ENCODE assay signal across 1 cellular context in the genomic region with DNA sequence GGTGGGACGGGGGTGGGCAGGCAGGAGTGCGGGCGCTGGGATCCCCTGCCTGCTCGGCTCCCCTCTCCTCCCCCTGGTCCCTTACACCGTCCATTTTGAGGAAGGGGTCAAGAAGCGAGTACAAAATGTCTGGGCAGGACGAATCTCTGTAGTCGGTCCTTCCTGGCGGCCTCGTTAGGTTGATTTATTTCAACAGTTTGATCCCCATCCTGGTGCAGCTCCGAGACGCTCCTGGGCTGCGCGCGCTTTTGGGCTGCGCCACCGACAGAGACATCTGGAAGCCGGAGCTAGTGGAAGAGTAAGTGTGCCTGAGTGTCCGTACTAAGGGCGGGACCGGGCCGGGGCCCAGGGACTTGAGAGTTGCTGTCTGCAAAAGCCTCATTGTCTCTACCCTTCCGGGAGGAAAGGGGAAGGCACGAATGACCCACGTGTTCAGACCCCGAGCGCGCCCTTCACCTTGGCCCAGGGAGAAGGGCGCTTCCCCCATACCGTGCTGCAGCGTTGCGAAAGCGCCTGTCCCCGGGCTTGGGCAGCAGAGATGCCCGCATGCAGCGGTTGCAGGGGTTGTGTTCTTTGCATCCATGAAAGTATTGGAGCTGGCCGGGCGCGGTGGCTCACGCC.
TF ChIP-seq lines count a peak whose summit lies in the region.

No MANE protein-coding gene starts in this region.

TF ChIP-seq in HepG2, 621 proteins besides CTCF, POLR2A, EP300 and RAD21 (continued from another document and continues in another):
- TF ChIP-seq ERF (CRISPR knock-in tag; IDR thresholded peaks at IDR 0.05) (no peak), ZNF713 (CRISPR knock-in tag; IDR thresholded peaks at IDR 0.05) (no peak), ZNF34 (CRISPR knock-in tag; IDR thresholded peaks at IDR 0.05; ENCODE audit: borderline replicate concordance) (no peak), FOXK2 (IDR thresholded peaks at IDR 0.05) (no peak), REPIN1 (CRISPR knock-in tag; IDR thresholded peaks at IDR 0.05; ENCODE audit: borderline replicate concordance, low read depth) (no peak), NFRKB (IDR thresholded peaks at IDR 0.05) (no peak), CSRNP1 (CRISPR knock-in tag; IDR thresholded peaks at IDR 0.05) (no peak; the same call in 1 of the 2 replicates), CEBPZ (IDR thresholded peaks at IDR 0.05; ENCODE audit: low read length) (no peak), EHMT2 (IDR thresholded peaks at IDR 0.05; ENCODE audit: borderline replicate concordance, low read depth, low read length) (no peak), SMAD1 (CRISPR knock-in tag; IDR thresholded peaks at IDR 0.05; ENCODE audit: borderline replicate concordance, low read depth) (no peak), ATF1 (CRISPR knock-in tag; IDR thresholded peaks at IDR 0.05) (no peak), KLF13 (CRISPR knock-in tag; IDR thresholded peaks at IDR 0.05) (no peak), ZNF496 (CRISPR knock-in tag; IDR thresholded peaks at IDR 0.05; ENCODE audit: insufficient replicate concordance) (no peak), FOXC1 (CRISPR knock-in tag; IDR thresholded peaks at IDR 0.05; ENCODE audit: borderline replicate concordance) (no peak), ZNF850 (CRISPR knock-in tag; conservative IDR thresholded peaks at IDR 0.05) (no peak), SOX5 (CRISPR knock-in tag; IDR thresholded peaks at IDR 0.05; ENCODE audit: borderline replicate concordance) (peak; percentile 64; the same call in 1 of the 2 replicates), ZHX2 (IDR thresholded peaks at IDR 0.05; ENCODE audit: low read depth) (no peak), ZHX2 (CRISPR knock-in tag; IDR thresholded peaks at IDR 0.05; ENCODE audit: borderline replicate concordance) (no peak), CBX5 (CRISPR knock-in tag; IDR thresholded peaks at IDR 0.05; ENCODE audit: borderline replicate concordance) (peak; percentile 40; the same call in 1 of the 2 replicates), ZNF670 (CRISPR knock-in tag; IDR thresholded peaks at IDR 0.05; ENCODE audit: borderline replicate concordance) (no peak), ZNF790 (CRISPR knock-in tag; IDR thresholded peaks at IDR 0.05; ENCODE audit: borderline replicate concordance) (no peak), MNT (IDR thresholded peaks at IDR 0.05) (0 out of 2 replicates have a peak, but pooled peaks have one; percentile 9), ZKSCAN1 (IDR thresholded peaks at IDR 0.05; ENCODE audit: low read length) (no peak)
- TF ChIP-seq, protein P1, sequence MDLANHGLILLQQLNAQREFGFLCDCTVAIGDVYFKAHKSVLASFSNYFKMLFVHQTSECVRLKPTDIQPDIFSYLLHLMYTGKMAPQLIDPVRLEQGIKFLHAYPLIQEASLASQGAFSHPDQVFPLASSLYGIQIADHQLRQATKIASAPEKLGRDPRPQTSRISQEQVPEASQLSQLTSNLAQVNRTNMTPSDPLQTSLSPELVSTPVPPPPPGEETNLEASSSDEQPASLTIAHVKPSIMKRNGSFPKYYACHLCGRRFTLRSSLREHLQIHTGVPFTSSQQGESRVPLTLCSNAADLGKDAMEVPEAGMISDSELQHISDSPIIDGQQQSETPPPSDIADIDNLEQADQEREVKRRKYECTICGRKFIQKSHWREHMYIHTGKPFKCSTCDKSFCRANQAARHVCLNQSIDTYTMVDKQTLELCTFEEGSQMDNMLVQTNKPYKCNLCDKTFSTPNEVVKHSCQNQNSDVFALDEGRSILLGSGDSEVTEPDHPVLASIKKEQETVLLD (CRISPR knock-in tag; IDR thresholded peaks at IDR 0.05; ENCODE audit: low read depth): no peak
- TF ChIP-seq, protein P2, sequence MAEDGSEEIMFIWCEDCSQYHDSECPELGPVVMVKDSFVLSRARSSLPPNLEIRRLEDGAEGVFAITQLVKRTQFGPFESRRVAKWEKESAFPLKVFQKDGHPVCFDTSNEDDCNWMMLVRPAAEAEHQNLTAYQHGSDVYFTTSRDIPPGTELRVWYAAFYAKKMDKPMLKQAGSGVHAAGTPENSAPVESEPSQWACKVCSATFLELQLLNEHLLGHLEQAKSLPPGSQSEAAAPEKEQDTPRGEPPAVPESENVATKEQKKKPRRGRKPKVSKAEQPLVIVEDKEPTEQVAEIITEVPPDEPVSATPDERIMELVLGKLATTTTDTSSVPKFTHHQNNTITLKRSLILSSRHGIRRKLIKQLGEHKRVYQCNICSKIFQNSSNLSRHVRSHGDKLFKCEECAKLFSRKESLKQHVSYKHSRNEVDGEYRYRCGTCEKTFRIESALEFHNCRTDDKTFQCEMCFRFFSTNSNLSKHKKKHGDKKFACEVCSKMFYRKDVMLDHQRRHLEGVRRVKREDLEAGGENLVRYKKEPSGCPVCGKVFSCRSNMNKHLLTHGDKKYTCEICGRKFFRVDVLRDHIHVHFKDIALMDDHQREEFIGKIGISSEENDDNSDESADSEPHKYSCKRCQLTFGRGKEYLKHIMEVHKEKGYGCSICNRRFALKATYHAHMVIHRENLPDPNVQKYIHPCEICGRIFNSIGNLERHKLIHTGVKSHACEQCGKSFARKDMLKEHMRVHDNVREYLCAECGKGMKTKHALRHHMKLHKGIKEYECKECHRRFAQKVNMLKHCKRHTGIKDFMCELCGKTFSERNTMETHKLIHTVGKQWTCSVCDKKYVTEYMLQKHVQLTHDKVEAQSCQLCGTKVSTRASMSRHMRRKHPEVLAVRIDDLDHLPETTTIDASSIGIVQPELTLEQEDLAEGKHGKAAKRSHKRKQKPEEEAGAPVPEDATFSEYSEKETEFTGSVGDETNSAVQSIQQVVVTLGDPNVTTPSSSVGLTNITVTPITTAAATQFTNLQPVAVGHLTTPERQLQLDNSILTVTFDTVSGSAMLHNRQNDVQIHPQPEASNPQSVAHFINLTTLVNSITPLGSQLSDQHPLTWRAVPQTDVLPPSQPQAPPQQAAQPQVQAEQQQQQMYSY (CRISPR knock-in tag; IDR thresholded peaks at IDR 0.05): no peak
- TF ChIP-seq, protein P3, sequence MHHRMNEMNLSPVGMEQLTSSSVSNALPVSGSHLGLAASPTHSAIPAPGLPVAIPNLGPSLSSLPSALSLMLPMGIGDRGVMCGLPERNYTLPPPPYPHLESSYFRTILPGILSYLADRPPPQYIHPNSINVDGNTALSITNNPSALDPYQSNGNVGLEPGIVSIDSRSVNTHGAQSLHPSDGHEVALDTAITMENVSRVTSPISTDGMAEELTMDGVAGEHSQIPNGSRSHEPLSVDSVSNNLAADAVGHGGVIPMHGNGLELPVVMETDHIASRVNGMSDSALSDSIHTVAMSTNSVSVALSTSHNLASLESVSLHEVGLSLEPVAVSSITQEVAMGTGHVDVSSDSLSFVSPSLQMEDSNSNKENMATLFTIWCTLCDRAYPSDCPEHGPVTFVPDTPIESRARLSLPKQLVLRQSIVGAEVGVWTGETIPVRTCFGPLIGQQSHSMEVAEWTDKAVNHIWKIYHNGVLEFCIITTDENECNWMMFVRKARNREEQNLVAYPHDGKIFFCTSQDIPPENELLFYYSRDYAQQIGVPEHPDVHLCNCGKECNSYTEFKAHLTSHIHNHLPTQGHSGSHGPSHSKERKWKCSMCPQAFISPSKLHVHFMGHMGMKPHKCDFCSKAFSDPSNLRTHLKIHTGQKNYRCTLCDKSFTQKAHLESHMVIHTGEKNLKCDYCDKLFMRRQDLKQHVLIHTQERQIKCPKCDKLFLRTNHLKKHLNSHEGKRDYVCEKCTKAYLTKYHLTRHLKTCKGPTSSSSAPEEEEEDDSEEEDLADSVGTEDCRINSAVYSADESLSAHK (CRISPR knock-in tag; IDR thresholded peaks at IDR 0.05; ENCODE audit: borderline replicate concordance): no peak
- TF ChIP-seq, protein P4, sequence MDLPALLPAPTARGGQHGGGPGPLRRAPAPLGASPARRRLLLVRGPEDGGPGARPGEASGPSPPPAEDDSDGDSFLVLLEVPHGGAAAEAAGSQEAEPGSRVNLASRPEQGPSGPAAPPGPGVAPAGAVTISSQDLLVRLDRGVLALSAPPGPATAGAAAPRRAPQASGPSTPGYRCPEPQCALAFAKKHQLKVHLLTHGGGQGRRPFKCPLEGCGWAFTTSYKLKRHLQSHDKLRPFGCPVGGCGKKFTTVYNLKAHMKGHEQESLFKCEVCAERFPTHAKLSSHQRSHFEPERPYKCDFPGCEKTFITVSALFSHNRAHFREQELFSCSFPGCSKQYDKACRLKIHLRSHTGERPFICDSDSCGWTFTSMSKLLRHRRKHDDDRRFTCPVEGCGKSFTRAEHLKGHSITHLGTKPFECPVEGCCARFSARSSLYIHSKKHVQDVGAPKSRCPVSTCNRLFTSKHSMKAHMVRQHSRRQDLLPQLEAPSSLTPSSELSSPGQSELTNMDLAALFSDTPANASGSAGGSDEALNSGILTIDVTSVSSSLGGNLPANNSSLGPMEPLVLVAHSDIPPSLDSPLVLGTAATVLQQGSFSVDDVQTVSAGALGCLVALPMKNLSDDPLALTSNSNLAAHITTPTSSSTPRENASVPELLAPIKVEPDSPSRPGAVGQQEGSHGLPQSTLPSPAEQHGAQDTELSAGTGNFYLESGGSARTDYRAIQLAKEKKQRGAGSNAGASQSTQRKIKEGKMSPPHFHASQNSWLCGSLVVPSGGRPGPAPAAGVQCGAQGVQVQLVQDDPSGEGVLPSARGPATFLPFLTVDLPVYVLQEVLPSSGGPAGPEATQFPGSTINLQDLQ (CRISPR knock-in tag; IDR thresholded peaks at IDR 0.05): 0 out of 2 replicates have a peak, but pooled peaks have one; percentile 17
